ENCODE assay signal across 8 cellular contexts in the genomic region with DNA sequence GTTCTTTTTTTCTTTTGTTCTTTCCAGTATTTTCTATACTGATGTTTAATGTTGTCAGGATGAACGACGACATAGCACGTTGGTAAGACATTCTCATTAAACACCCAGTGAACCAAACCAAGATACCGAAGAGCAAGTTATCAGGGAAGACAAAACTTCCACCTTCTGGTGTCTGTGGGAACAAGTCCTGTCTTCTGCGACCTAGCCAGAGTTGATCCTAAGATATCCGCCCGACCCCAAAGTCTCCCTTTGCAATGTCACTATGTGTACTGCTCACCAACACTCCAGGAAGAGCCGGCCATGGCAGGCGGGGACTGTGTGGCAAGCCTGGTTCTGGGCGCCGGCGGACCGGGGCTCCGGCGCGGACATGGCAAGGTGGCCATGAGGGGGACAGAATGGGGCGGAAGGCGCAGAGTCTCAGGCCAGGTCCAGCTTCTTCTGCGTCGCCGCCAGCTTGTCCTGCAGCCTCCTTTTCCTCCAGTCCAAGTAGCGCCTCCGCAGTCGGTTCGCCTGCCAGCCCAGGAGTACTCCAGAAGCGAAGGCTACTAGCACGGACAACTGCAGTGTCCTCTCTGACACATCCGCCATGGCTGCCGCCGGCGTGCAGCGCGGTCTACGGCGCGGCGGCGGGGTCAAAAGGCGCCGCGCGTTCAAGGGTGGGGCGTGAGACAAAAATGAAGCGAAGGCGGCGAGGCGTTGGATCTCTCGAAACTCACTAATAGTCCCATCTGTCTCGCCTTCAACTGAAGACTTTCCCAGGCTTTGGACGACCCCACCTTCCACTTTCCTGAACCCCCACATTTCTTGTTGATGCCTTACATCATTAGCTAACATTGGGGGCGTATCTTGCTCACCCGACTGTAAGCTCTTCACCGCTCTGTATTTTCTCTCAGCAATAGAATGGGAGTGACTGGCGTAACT. TPM values are rescaled to one million over a fixed set of nuclear protein-coding genes. Genes with fewer than 3 reads are reported as not detected.
DNase-seq lines count a peak whose midpoint lies in the region; ATAC-seq, FAIRE-seq and TF ChIP-seq lines count a peak whose summit lies in the region.

A gene with protein sequence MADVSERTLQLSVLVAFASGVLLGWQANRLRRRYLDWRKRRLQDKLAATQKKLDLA (minus strand): TSS at position 610 of the 921 bp plus-strand sequence. CDS start 22 bp downstream, at position 588.

- H3K4me3 ChIP-seq in A673 (ENCODE audit: low read depth, low read length, poor library complexity, severe bottlenecking) (peak within 1 kb of the TSS; percentile 65), bronchial epithelial cell (ENCODE audit: low read depth, low read length) (peak within 1 kb of the TSS; percentile 66)

- TF ChIP-seq CTCF in A673 (conservative IDR thresholded peaks at IDR 0.05; ENCODE audit: low read depth, low read length) = no peak
- no peak for TF ChIP-seq CTCF in WTC11 (IDR thresholded peaks at IDR 0.05)
- TF ChIP-seq CTCF in bronchial epithelial cell (IDR thresholded peaks at IDR 0.05; ENCODE audit: insufficient read depth, low read length, severe bottlenecking) = no peak

- peaks cover 27% of the 10 kb centered on the region for H3K36me3 Mint-ChIP-seq in WTC11

- H3K9me3 ChIP-seq in A673 (ENCODE audit: low read depth, low read length, poor library complexity, severe bottlenecking) = no peaks in the 10 kb centered on the region

- H3K27ac Mint-ChIP-seq in WTC11 = peak within 1 kb of the TSS; percentile 45; the same call in 1 of the 2 replicates

- H3K9me3 Mint-ChIP-seq in WTC11 = peaks cover 40% of the 10 kb centered on the region

- DNase-seq in A673 (ENCODE audit: low spot score) (peak; percentile 79), NCI-H2196 treated with DMSO at 0.1 percent for 48 hours (lab: John Stamatoyannopoulos, UW; ENCODE audit: unreplicated experiment) (peak; percentile 48), WTC11 (ENCODE audit: low spot score) (peak; percentile 49), bronchial epithelial cell (ENCODE audit: low read depth) (peak; percentile 61), inferior parietal cortex (ENCODE audit: extremely low spot score) (peak; percentile 79)
- DNase-seq in stimulated activated CD4-positive, alpha-beta T cell treated with anti-CD3 and anti-CD28 coated beads, Interleukin-12 subunit alpha, Interleukin-12 subunit beta, amount 100 ng/mL, for 24 hours (ENCODE audit: low read depth in 2 of 2) = peak; percentile 35 to 38

- POLR2A ChIA-PET in A673 (lab: Charles Lee; ENCODE audit: low non-redundant PET) = no interaction called here
- POLR2A ChIA-PET in WTC11 (lab: Charles Lee) = no interaction called here

- no peaks in the 10 kb centered on the region for H3K36me3 ChIP-seq in A673 (ENCODE audit: insufficient read depth, low read length, poor library complexity, severe bottlenecking)
- H3K36me3 ChIP-seq in bronchial epithelial cell (ENCODE audit: control insufficient read depth, insufficient read depth, low read length) = no peaks in the 10 kb centered on the region

- peaks cover 49% of the 10 kb centered on the region for H3K27me3 Mint-ChIP-seq in WTC11 (ENCODE audit: low read depth)

- H3K4me3 Mint-ChIP-seq in WTC11 = peak within 1 kb of the TSS; percentile 93

- CTCF ChIA-PET in A673 (lab: Charles Lee) = no interaction called here
- CTCF ChIA-PET in WTC11 (lab: Charles Lee) = no interaction called here

- peak within 1 kb of the TSS; percentile 78 for H3K27ac ChIP-seq in A673 (ENCODE audit: low read depth, low read length, poor library complexity, severe bottlenecking)

- H3K27me3 ChIP-seq in A673 (replicated peaks; ENCODE audit: insufficient read depth, low read depth, low read length, poor library complexity) (no peaks in the 10 kb centered on the region), bronchial epithelial cell (ENCODE audit: control insufficient read depth, insufficient read depth, low read length) (no peaks in the 10 kb centered on the region)

- H3K4me1 Mint-ChIP-seq in WTC11 = peaks cover 5% of the 10 kb centered on the region

- intact Hi-C loops in A673 (cut with micrococcal nuclease; ENCODE audit: unreplicated experiment) = no loop called here

- FAIRE-seq in bronchial epithelial cell (lab: Jason Lieb, UNC) = no peak

- H3K4me1 ChIP-seq in A673 (ENCODE audit: insufficient read depth, low read length, poor library complexity, severe bottlenecking) = peaks cover 6% of the 10 kb centered on the region

- BruUV-seq in A673 (replicated peaks; lab: Mats Ljungman, UMichigan) = TSS peak; percentile 83

- peak; percentile 79 for ATAC-seq in GM18858 (IDR thresholded peaks at IDR 0.05; ENCODE audit: unreplicated experiment)
- peak; percentile 83 for ATAC-seq in HG03066 (IDR thresholded peaks at IDR 0.05; ENCODE audit: low read depth, unreplicated experiment)
- ATAC-seq in WTC11 = peak; percentile 92

TF ChIP-seq in WTC11, 78 proteins besides CTCF, POLR2A, EP300 and RAD21 (continues in another document):
- TF ChIP-seq, protein P1, sequence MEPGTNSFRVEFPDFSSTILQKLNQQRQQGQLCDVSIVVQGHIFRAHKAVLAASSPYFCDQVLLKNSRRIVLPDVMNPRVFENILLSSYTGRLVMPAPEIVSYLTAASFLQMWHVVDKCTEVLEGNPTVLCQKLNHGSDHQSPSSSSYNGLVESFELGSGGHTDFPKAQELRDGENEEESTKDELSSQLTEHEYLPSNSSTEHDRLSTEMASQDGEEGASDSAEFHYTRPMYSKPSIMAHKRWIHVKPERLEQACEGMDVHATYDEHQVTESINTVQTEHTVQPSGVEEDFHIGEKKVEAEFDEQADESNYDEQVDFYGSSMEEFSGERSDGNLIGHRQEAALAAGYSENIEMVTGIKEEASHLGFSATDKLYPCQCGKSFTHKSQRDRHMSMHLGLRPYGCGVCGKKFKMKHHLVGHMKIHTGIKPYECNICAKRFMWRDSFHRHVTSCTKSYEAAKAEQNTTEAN (CRISPR knock-in tag; IDR thresholded peaks at IDR 0.05) = peak; percentile 56; the same call in 1 of the 2 replicates
- TF ChIP-seq, protein P2, sequence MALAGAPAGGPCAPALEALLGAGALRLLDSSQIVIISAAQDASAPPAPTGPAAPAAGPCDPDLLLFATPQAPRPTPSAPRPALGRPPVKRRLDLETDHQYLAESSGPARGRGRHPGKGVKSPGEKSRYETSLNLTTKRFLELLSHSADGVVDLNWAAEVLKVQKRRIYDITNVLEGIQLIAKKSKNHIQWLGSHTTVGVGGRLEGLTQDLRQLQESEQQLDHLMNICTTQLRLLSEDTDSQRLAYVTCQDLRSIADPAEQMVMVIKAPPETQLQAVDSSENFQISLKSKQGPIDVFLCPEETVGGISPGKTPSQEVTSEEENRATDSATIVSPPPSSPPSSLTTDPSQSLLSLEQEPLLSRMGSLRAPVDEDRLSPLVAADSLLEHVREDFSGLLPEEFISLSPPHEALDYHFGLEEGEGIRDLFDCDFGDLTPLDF (CRISPR knock-in tag; IDR thresholded peaks at IDR 0.05) = no peak; the same call in 1 of the 2 replicates
- TF ChIP-seq ZNF423 (CRISPR knock-in tag; IDR thresholded peaks at IDR 0.05) (no peak), GRHL2 (CRISPR knock-in tag; IDR thresholded peaks at IDR 0.05; ENCODE audit: insufficient replicate concordance, severe bottlenecking) (no peak), MYBL2 (CRISPR knock-in tag; IDR thresholded peaks at IDR 0.05) (no peak), TEAD1 (CRISPR knock-in tag; IDR thresholded peaks at IDR 0.05) (peak; percentile 59; the same call in 1 of the 2 replicates), NR3C1 (CRISPR knock-in tag; conservative IDR thresholded peaks at IDR 0.05; ENCODE audit: low read depth) (no peak), ATF1 (CRISPR knock-in tag; IDR thresholded peaks at IDR 0.05) (no peak), NFYB (CRISPR knock-in tag; conservative IDR thresholded peaks at IDR 0.05; ENCODE audit: low read depth) (no peak), ZNF232 (CRISPR knock-in tag; IDR thresholded peaks at IDR 0.05) (peak; percentile 88; the same call in 1 of the 2 replicates)
- TF ChIP-seq, protein P3, sequence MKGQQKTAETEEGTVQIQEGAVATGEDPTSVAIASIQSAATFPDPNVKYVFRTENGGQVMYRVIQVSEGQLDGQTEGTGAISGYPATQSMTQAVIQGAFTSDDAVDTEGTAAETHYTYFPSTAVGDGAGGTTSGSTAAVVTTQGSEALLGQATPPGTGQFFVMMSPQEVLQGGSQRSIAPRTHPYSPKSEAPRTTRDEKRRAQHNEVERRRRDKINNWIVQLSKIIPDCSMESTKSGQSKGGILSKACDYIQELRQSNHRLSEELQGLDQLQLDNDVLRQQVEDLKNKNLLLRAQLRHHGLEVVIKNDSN (CRISPR knock-in tag; IDR thresholded peaks at IDR 0.05) = 0 out of 2 replicates have a peak, but pooled peaks have one; percentile 18
- TF ChIP-seq, protein P4, sequence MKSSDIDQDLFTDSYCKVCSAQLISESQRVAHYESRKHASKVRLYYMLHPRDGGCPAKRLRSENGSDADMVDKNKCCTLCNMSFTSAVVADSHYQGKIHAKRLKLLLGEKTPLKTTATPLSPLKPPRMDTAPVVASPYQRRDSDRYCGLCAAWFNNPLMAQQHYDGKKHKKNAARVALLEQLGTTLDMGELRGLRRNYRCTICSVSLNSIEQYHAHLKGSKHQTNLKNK (CRISPR knock-in tag; IDR thresholded peaks at IDR 0.05) = no peak
- TF ChIP-seq, protein P5, sequence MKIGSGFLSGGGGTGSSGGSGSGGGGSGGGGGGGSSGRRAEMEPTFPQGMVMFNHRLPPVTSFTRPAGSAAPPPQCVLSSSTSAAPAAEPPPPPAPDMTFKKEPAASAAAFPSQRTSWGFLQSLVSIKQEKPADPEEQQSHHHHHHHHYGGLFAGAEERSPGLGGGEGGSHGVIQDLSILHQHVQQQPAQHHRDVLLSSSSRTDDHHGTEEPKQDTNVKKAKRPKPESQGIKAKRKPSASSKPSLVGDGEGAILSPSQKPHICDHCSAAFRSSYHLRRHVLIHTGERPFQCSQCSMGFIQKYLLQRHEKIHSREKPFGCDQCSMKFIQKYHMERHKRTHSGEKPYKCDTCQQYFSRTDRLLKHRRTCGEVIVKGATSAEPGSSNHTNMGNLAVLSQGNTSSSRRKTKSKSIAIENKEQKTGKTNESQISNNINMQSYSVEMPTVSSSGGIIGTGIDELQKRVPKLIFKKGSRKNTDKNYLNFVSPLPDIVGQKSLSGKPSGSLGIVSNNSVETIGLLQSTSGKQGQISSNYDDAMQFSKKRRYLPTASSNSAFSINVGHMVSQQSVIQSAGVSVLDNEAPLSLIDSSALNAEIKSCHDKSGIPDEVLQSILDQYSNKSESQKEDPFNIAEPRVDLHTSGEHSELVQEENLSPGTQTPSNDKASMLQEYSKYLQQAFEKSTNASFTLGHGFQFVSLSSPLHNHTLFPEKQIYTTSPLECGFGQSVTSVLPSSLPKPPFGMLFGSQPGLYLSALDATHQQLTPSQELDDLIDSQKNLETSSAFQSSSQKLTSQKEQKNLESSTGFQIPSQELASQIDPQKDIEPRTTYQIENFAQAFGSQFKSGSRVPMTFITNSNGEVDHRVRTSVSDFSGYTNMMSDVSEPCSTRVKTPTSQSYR (CRISPR knock-in tag; IDR thresholded peaks at IDR 0.05) = peak; percentile 47; the same call in 1 of the 2 replicates

RNA-seq across cellular contexts. Expression of the gene that starts here (rescaled TPM):
- total RNA-seq in A673 (2021) = 26.8 and 31.6 TPM in 2 replicates
- 42.2 to 50.5 TPM (median 44.1 TPM) in 3 replicates for total RNA-seq in WTC11 (2021)
- total RNA-seq in bronchial epithelial cell = 43.7 and 99.5 TPM in 2 replicates

Comparison
In these comparisons a context has a peak if more than half of its experiments do, and no peak if none do; other contexts are left out.
1. Peak in every context shown above with its lines: DNase-seq, ATAC-seq, H3K4me3 ChIP-seq and H3K27ac ChIP-seq.